29 cellular contexts compared by ENCODE assay signal in the genomic region with DNA sequence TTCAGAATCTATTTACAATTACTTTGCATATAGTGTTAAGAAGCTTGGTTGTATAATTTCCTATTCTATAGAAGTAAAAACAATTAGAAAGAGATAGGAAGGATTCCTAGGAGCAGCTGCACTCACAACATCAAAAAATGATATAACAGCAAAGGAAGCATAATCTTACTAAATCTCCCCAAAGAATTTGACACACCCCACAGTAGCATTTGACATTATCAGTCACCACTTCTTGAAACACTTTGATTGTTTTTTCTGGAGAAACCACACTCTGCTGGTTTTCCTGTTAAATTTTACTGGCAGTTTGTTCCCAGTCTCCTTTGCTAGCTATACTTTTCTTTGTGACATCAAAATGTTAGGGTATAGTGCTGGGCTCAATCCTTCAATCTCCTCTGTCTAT.
"Had no signal": no experiment of that assay in that cellular context is flagged by ENCODE, and none has a peak within 500 bp of the region (broad histone marks: within the 10 kb centered on the region; RNA-seq: fewer than 3 reads in every experiment).

No MANE protein-coding gene starts in this region.

- H3K9me3 Mint-ChIP-seq: activated CD4-positive, alpha-beta memory T cell treated with anti-CD3 and anti-CD28 coated beads, Interleukin-2, amount 10 ng/mL, durations not matched to agents 7 days and 5 days; activated CD4-positive, alpha-beta T cell treated with anti-CD3 and anti-CD28 coated beads, Interleukin-2, amount 10 ng/mL, durations not matched to agents 24 days and 14 days; activated naive CD4-positive, alpha-beta T cell treated with anti-CD3 and anti-CD28 coated beads, Interleukin-2, amount 10 ng/mL, durations not matched to agents 7 days and 5 days; activated T-cell treated with anti-CD3 and anti-CD28 coated beads, Interleukin-2, amount 50 U/mL, for 24 hours; memory B cell; natural killer cell had no signal

- FAIRE-seq: endometrium, keratinocyte had no signal

- DNase-seq: activated CD4-positive, alpha-beta memory T cell treated with anti-CD3 and anti-CD28 coated beads, Interleukin-2, amount 10 ng/mL, durations not matched to agents 7 days and 5 days; activated CD4-positive, alpha-beta T cell treated with anti-CD3 and anti-CD28 coated beads, Interleukin-2, amount 10 ng/mL, durations not matched to agents 24 days and 14 days; activated CD8-positive, alpha-beta memory T cell treated with anti-CD3 and anti-CD28 coated beads, Interleukin-2, amount 50 U/mL, for 48 hours; activated gamma-delta T cell; activated naive CD4-positive, alpha-beta T cell treated with anti-CD3 and anti-CD28 coated beads, Interleukin-2, amount 10 ng/mL, durations not matched to agents 7 days and 5 days; activated T-cell treated with anti-CD3 and anti-CD28 coated beads, Interleukin-2, amount 50 U/mL, for 24 hours; body of pancreas; cerebellar nuclear complex; colonic mucosa; effector CD8-positive, alpha-beta T cell; esophagus squamous epithelium; foreskin melanocyte; left colon; midbrain; natural killer cell; occipital lobe; spleen; stimulated activated naive CD4-positive, alpha-beta T cell; tibial artery had no signal

- H3K4me1 ChIP-seq: colonic mucosa, esophagus squamous epithelium, right atrium auricular region, spleen, suprapubic skin, tibial artery had no signal

- H3K27ac Mint-ChIP-seq: activated CD4-positive, alpha-beta memory T cell treated with anti-CD3 and anti-CD28 coated beads, Interleukin-2, amount 10 ng/mL, durations not matched to agents 7 days and 5 days; activated CD4-positive, alpha-beta T cell treated with anti-CD3 and anti-CD28 coated beads, Interleukin-2, amount 10 ng/mL, durations not matched to agents 24 days and 14 days; activated naive CD4-positive, alpha-beta T cell treated with anti-CD3 and anti-CD28 coated beads, Interleukin-2, amount 10 ng/mL, durations not matched to agents 7 days and 5 days; activated T-cell treated with anti-CD3 and anti-CD28 coated beads, Interleukin-2, amount 50 U/mL, for 24 hours; memory B cell; natural killer cell; neural progenitor cell had no signal

- H3K27ac ChIP-seq: body of pancreas, cardiac muscle cell, colonic mucosa, epithelial cell of prostate, esophagus squamous epithelium, hepatocyte, neural progenitor cell, right atrium auricular region, spleen, suprapubic skin, tibial artery, VCaP had no signal

- H3K27me3 ChIP-seq: body of pancreas, cardiac muscle cell, colonic mucosa, esophagus squamous epithelium, hepatocyte, neural progenitor cell, right atrium auricular region, spleen, suprapubic skin, tibial artery had no signal

- H3K27me3 Mint-ChIP-seq: activated CD4-positive, alpha-beta memory T cell treated with anti-CD3 and anti-CD28 coated beads, Interleukin-2, amount 10 ng/mL, durations not matched to agents 7 days and 5 days; activated CD4-positive, alpha-beta T cell treated with anti-CD3 and anti-CD28 coated beads, Interleukin-2, amount 10 ng/mL, durations not matched to agents 24 days and 14 days; activated naive CD4-positive, alpha-beta T cell treated with anti-CD3 and anti-CD28 coated beads, Interleukin-2, amount 10 ng/mL, durations not matched to agents 7 days and 5 days; activated T-cell treated with anti-CD3 and anti-CD28 coated beads, Interleukin-2, amount 50 U/mL, for 24 hours; memory B cell had no signal

- H3K9me3 ChIP-seq: body of pancreas, colonic mucosa, esophagus squamous epithelium, right atrium auricular region, spleen, suprapubic skin, tibial artery had no signal

- H3K4me3 ChIP-seq: body of pancreas, cardiac muscle cell, colonic mucosa, esophagus squamous epithelium, hepatocyte, neural progenitor cell, right atrium auricular region, spleen, suprapubic skin, tibial artery had no signal

- H3K9ac ChIP-seq: neural progenitor cell had no signal

- H3K4me3 Mint-ChIP-seq: activated CD4-positive, alpha-beta memory T cell treated with anti-CD3 and anti-CD28 coated beads, Interleukin-2, amount 10 ng/mL, durations not matched to agents 7 days and 5 days; activated CD4-positive, alpha-beta T cell treated with anti-CD3 and anti-CD28 coated beads, Interleukin-2, amount 10 ng/mL, durations not matched to agents 24 days and 14 days; activated naive CD4-positive, alpha-beta T cell treated with anti-CD3 and anti-CD28 coated beads, Interleukin-2, amount 10 ng/mL, durations not matched to agents 7 days and 5 days; activated T-cell treated with anti-CD3 and anti-CD28 coated beads, Interleukin-2, amount 50 U/mL, for 24 hours; memory B cell; natural killer cell; neural progenitor cell had no signal

- H3K4me2 ChIP-seq: hepatocyte, neural progenitor cell had no signal

- ATAC-seq: body of pancreas, left colon, natural killer cell had no signal

- H3K36me3 ChIP-seq: colonic mucosa had no signal

- H3K4me1 Mint-ChIP-seq: activated CD4-positive, alpha-beta memory T cell treated with anti-CD3 and anti-CD28 coated beads, Interleukin-2, amount 10 ng/mL, durations not matched to agents 7 days and 5 days; memory B cell; natural killer cell had no signal
